Comparison of ENCODE assay signal across 8 cellular contexts in genomic region chr13:78658630-78659449, GRCh38. TPM values are rescaled to one million over a fixed set of nuclear protein-coding genes. Genes with fewer than 3 reads are reported as not detected.
DNase-seq lines count a peak whose midpoint lies in the region; ATAC-seq and TF ChIP-seq lines count a peak whose summit lies in the region.

Gene OBI1 (minus strand): TSS chr13:78659155. CDS start chr13:78659120, 35 bp downstream.

- no peak for TF ChIP-seq CTCF in IMR-90 (conservative IDR thresholded peaks at IDR 0.05; ENCODE audit: low read depth, low read length)
- no peak for TF ChIP-seq CTCF in PC-9 (conservative IDR thresholded peaks at IDR 0.05)

- in situ Hi-C loops in IMR-90 (cut with MboI; ENCODE audit: low sequenced_read_pairs) = no loop called here

- H3K14ac ChIP-seq in IMR-90 (replicated peaks; ENCODE audit: low read depth, low read length) = peak within 1 kb of the TSS; percentile 65; the same call in 1 of the 2 replicates

- no peak for TF ChIP-seq RAD21 in IMR-90 (IDR thresholded peaks at IDR 0.05; ENCODE audit: low read length)

- peak within 1 kb of the TSS; percentile 73 for H3K23ac ChIP-seq in IMR-90 (ENCODE audit: low read depth, low read length)

- no peaks in the 10 kb centered on the region for H3K9me3 ChIP-seq in IMR-90 (ENCODE audit: control insufficient read depth, insufficient read depth, low read length)
- no peaks in the 10 kb centered on the region for H3K9me3 ChIP-seq in PC-9 (ENCODE audit: insufficient read depth, low read depth)
- no peaks in the 10 kb centered on the region for H3K9me3 ChIP-seq in esophagus (ENCODE audit: control insufficient read depth in 2 of 2, insufficient read depth in 1 of 2, low read depth in 1 of 2, low read length in 1 of 2)
- H3K9me3 ChIP-seq in mucosa of stomach (ENCODE audit: control insufficient read depth, low read length) = no peaks in the 10 kb centered on the region

- no peak within 1 kb of the TSS for H2BK15ac ChIP-seq in IMR-90 (ENCODE audit: low read depth, low read length)

- no peaks in the 10 kb centered on the region for H3K36me3 ChIP-seq in IMR-90 (ENCODE audit: control insufficient read depth, insufficient read depth, low read length)
- H3K36me3 ChIP-seq in PC-9 (ENCODE audit: low read depth) = peaks cover 5% of the 10 kb centered on the region; the same call in 1 of the 2 replicates
- H3K36me3 ChIP-seq in esophagus (ENCODE audit: control insufficient read depth in 2 of 2, insufficient read depth in 2 of 2, low read length in 1 of 2) = no peaks in the 10 kb centered on the region
- no peaks in the 10 kb centered on the region for H3K36me3 ChIP-seq in mucosa of stomach (ENCODE audit: control insufficient read depth, insufficient read depth, low read length)

- H4K8ac ChIP-seq in IMR-90 (ENCODE audit: low read depth in 2 of 2, low read length in 2 of 2) = peak within 1 kb of the TSS; percentile 39 to 93

- POLR2A ChIA-PET in IMR-90 (lab: Charles Lee; ENCODE audit: unreplicated experiment) = interaction anchor here (0.6 kb wide), 1 partner anchor 307 kb away, joined by 6 read pairs; no protein-coding TSS in a partner anchor
- POLR2A ChIA-PET in PC-9 (lab: Charles Lee; ENCODE audit: unreplicated experiment) = no interaction called here

- no peak within 1 kb of the TSS for H2BK20ac ChIP-seq in IMR-90 (ENCODE audit: low read depth, low read length)

- H3K4me1 ChIP-seq in IMR-90 (ENCODE audit: control insufficient read depth, insufficient read depth, low read length) = peaks cover 5% of the 10 kb centered on the region
- H3K4me1 ChIP-seq in PC-9 (replicated peaks; ENCODE audit: insufficient read depth) = peaks cover 9% of the 10 kb centered on the region
- H3K4me1 ChIP-seq in esophagus (ENCODE audit: control insufficient read depth in 2 of 2, insufficient read depth in 2 of 2, low read length in 1 of 2) = peaks cover 0 to 2% of the 10 kb centered on the region in 2 donors
- H3K4me1 ChIP-seq in mucosa of stomach (ENCODE audit: control insufficient read depth, insufficient read depth, low read length) = peaks cover 8% of the 10 kb centered on the region

- H3K9ac ChIP-seq in IMR-90 (ENCODE audit: low read depth, low read length) = peak within 1 kb of the TSS; percentile 84
- peak within 1 kb of the TSS; percentile 75 for H3K9ac ChIP-seq in mucosa of stomach (ENCODE audit: low read length)

- CTCF ChIA-PET in IMR-90 (lab: Yijun Ruan, JAX) = interaction anchor here (1.8 kb wide), 1 partner anchor 62 kb away, joined by 4 read pairs; no protein-coding TSS in a partner anchor
- CTCF ChIA-PET in PC-9 (lab: Charles Lee) = no interaction called here

- H3F3A ChIP-seq in PC-9 (ENCODE audit: insufficient read depth, low read depth) = peaks cover 14% of the 10 kb centered on the region

- peak within 1 kb of the TSS; percentile 16; the same call in 1 of the 2 replicates for H4K91ac ChIP-seq in IMR-90 (ENCODE audit: insufficient read depth, low read depth, low read length)

- no peaks in the 10 kb centered on the region for H4K20me1 ChIP-seq in IMR-90 (ENCODE audit: insufficient read depth, low read length)
- H4K20me1 ChIP-seq in PC-9 (ENCODE audit: insufficient read depth) = peaks cover 12% of the 10 kb centered on the region; the same call in 1 of the 2 replicates

- intact Hi-C loops in IMR-90 (cut with micrococcal nuclease) (loop anchor here (2.0 kb wide), 1 partner anchor 18 kb away; no protein-coding TSS in a partner anchor), PC-9 (cut with micrococcal nuclease; ENCODE audit: unreplicated experiment) (no loop called here)

- TF ChIP-seq POLR2A in IMR-90 (IDR thresholded peaks at IDR 0.05; ENCODE audit: low read depth, low read length) = no peak

- H2AFZ ChIP-seq in IMR-90 (replicated peaks; ENCODE audit: low read length, poor library complexity) (peak within 1 kb of the TSS; percentile 98), PC-9 (peak within 1 kb of the TSS; percentile 92)

- H2AK5ac ChIP-seq in IMR-90 (ENCODE audit: low read depth, low read length) = peak within 1 kb of the TSS; percentile 82; the same call in 1 of the 2 replicates

- WGBS in IMR-90 (ENCODE audit: extremely low coverage in 2 of 2, insufficient read length in 1 of 2), 2 experiments = 1% methylated on average over 41 of the region's 67 CpGs; no CpG with 5 or more reads in 1 of the 2 experiments
- 1% methylated on average over 66 to 67 of the region's 67 CpGs for WGBS in esophagus, 2 donors

- H4K5ac ChIP-seq in IMR-90 (ENCODE audit: low read depth, low read length) = peak within 1 kb of the TSS; percentile 53

- dilution Hi-C loops in IMR-90 (cut with HindIII; ENCODE audit: low sequenced_read_pairs, unreplicated experiment) = no loop called here

- peak within 1 kb of the TSS; percentile 69 for H3K56ac ChIP-seq in IMR-90 (ENCODE audit: extremely low read depth, insufficient read depth, low read length)

- peak within 1 kb of the TSS; percentile 83 for H3K4ac ChIP-seq in IMR-90 (ENCODE audit: low read depth, low read length)

- DNase-seq in DMS114 treated with DMSO at 0.1 percent for 48 hours (lab: John Stamatoyannopoulos, UW; ENCODE audit: unreplicated experiment) = peak; percentile 54
- peak; percentile 89 for DNase-seq in IMR-90
- peak; percentile 75 to 86 for DNase-seq in PC-9
- peak; percentile 91 for DNase-seq in activated T-cell treated with anti-CD3 and anti-CD28 coated beads, Interleukin-2, amount 50 U/mL, for 1 hour
- DNase-seq in stimulated activated CD8-positive, alpha-beta memory T cell treated with anti-CD3 and anti-CD28 coated beads, Interleukin-4, amount 100 ng/mL, for 48 hours = peak; percentile 92

- ATAC-seq in GM21529 (IDR thresholded peaks at IDR 0.05; ENCODE audit: unreplicated experiment) (peak; percentile 72), IMR-90 (ENCODE audit: low read depth) (peak; percentile 97)

- H3K9me2 ChIP-seq in PC-9 (ENCODE audit: insufficient read depth) = no peaks in the 10 kb centered on the region

- H3K27me3 ChIP-seq in IMR-90 (ENCODE audit: control insufficient read depth, insufficient read depth, low read length) (peaks cover 2% of the 10 kb centered on the region; the same call in 1 of the 2 replicates), PC-9 (ENCODE audit: insufficient read depth, low read depth) (no peaks in the 10 kb centered on the region), esophagus (ENCODE audit: control insufficient read depth in 1 of 2, insufficient read depth in 2 of 2, low read length in 2 of 2) (no peaks in the 10 kb centered on the region), mucosa of stomach (ENCODE audit: control insufficient read depth, insufficient read depth, low read length) (peaks cover 5% of the 10 kb centered on the region)

- peak within 1 kb of the TSS; percentile 46 for H3K18ac ChIP-seq in IMR-90 (ENCODE audit: low read depth, low read length)

- H3K4me3 ChIP-seq in IMR-90 (ENCODE audit: insufficient read depth, low read depth, low read length) (peak within 1 kb of the TSS; percentile 84), PC-9 (peak within 1 kb of the TSS; percentile 80), esophagus (ENCODE audit: low read depth in 1 of 2, low read length in 2 of 2) (peak within 1 kb of the TSS; percentile 91 to 95), mucosa of stomach (ENCODE audit: low read length) (peak within 1 kb of the TSS; percentile 53)

- H2AK9ac ChIP-seq in IMR-90 (replicated peaks; ENCODE audit: low read depth, low read length, poor library complexity) = peak within 1 kb of the TSS; percentile 77

- H3K4me2 ChIP-seq in IMR-90 (ENCODE audit: low read depth, low read length) (peak within 1 kb of the TSS; percentile 100), PC-9 (peak within 1 kb of the TSS; percentile 95)

- H2BK120ac ChIP-seq in IMR-90 (ENCODE audit: low read depth, low read length) = peak within 1 kb of the TSS; percentile 27; the same call in 1 of the 2 replicates

- H3K9me1 ChIP-seq in IMR-90 (ENCODE audit: insufficient read depth, low read length) = no peaks in the 10 kb centered on the region

- BruUV-seq in IMR-90 (replicated peaks; lab: Mats Ljungman, UMichigan) (no TSS peak), PC-9 (replicated peaks; lab: Mats Ljungman, UMichigan) (no TSS peak)

- H3K27ac ChIP-seq in IMR-90 (ENCODE audit: insufficient read depth, low read length) (peak within 1 kb of the TSS; percentile 75), PC-9 (peak within 1 kb of the TSS; percentile 76), esophagus (ENCODE audit: low read depth in 2 of 2, low read length in 1 of 2) (peak within 1 kb of the TSS; percentile 67 to 76)

- H2BK5ac ChIP-seq in IMR-90 (ENCODE audit: low read depth, low read length, poor library complexity, severe bottlenecking) = peak within 1 kb of the TSS; percentile 77

- peaks cover 49% of the 10 kb centered on the region for H3K79me2 ChIP-seq in PC-9 (ENCODE audit: low read depth)

- peaks cover 0 to 29% of the 10 kb centered on the region in 2 experiments; a peak in 2 of 4 replicates for H3K79me1 ChIP-seq in IMR-90 (ENCODE audit: low read depth in 1 of 2, low read length in 2 of 2)

TF ChIP-seq in IMR-90, 13 proteins besides CTCF, POLR2A, EP300 and RAD21 (continues in another document):
- TF ChIP-seq ELK1 (IDR thresholded peaks at IDR 0.05; ENCODE audit: borderline replicate concordance, low read depth, low read length) (no peak), USF2 (IDR thresholded peaks at IDR 0.05; ENCODE audit: low read depth, low read length) (peak; percentile 69), MAZ (IDR thresholded peaks at IDR 0.05; ENCODE audit: borderline replicate concordance, low read depth, low read length) (peak; percentile 9; the same call in 1 of the 2 replicates), CHD1 (IDR thresholded peaks at IDR 0.05; ENCODE audit: low read depth, low read length) (no peak)

RNA-seq across cellular contexts. Expression of gene OBI1, which starts in this region (rescaled TPM):
- 11.8 and 19.7 TPM in 2 replicates for total RNA-seq in IMR-90 (2012; rRNA removed)
- polyA plus RNA-seq in IMR-90 (2012; rRNA removed) = 3.5 and 4.4 TPM in 2 replicates
- polyA plus RNA-seq in IMR-90 (2012; cell fraction: cytosol; rRNA removed) = 0.44 and 0.49 TPM in 2 replicates
- polyA plus RNA-seq in IMR-90 (2012; cell fraction: nucleus; rRNA removed; ENCODE audit: low replicate concordance) = 0.30 and 2.4 TPM in 2 replicates
- total RNA-seq in PC-9 (2021) = 9.4 and 11.9 TPM in 2 replicates
- polyA plus RNA-seq in esophagus = 1 to 10 TPM; 1.2 to 3.3 TPM

Comparison
In these comparisons a context has a peak if more than half of its experiments do, and no peak if none do; other contexts are left out.
1. Peak in every context shown above with its lines: DNase-seq, ATAC-seq, H3K4me3 ChIP-seq and H3K27ac ChIP-seq.